ENCODE assay signal across 7 cellular contexts in the genomic region with DNA sequence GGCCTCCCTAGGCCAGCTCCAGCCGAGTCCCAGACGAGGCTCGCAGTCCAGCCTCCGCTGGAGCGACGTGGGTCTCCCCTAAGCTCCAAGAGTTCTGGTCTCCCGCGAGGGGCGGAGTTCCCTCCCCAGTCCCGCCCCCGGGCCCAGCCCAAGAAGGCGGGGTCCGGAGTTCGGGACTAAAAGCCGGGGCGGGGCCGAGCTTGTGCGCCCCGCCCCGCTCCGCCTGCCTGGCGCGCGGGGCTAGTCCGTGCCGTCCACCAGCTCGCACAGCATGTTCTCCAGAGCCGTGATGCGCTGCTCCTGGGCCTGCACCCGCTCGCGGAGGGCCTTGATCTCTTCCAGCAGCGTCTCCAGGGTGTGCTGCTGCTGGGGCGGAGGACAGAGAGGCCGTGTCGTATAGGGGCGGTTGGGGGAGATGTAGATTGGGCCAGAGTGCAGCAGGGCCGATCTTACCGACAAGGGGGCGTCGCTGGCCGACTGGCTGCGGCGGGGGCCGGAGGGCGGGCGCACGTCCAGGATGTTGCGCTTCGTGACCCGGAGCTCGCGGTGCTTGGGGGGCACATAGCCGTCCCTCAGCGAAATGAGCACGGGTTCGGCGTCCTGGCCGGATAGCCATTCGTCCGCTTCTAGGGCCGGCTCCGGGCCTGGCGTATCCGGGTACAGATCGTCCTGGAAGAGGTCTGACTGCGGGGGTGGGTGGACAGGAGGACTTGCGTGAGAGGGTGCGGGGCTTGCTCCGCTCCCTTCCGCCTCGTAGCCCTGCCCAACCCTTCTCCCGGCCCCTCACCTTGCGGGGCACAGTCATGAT. TPM values are rescaled to one million over a fixed set of nuclear protein-coding genes. Genes with fewer than 3 reads are reported as not detected.
DNase-seq lines count a peak whose midpoint lies in the region; ATAC-seq, FAIRE-seq and TF ChIP-seq lines count a peak whose summit lies in the region.

No MANE protein-coding gene starts in this region.

- H3K27me3 Mint-ChIP-seq in activated naive CD8-positive, alpha-beta T cell treated with anti-CD3 and anti-CD28 coated beads, Interleukin-2, amount 50 U/mL, for 24 hours = no peaks in the 10 kb centered on the region

- H3K4me3 ChIP-seq in pancreas (peak overlapping the region; percentile 8 to 42 (median 18)), thymus (ENCODE audit: low read length) (peak overlapping the region; percentile 53)

- H3K27me3 ChIP-seq in pancreas (no peaks in the 10 kb centered on the region), thymus (ENCODE audit: control insufficient read depth, insufficient read depth) (peaks cover 25% of the 10 kb centered on the region)

- no peak for FAIRE-seq in pancreas (lab: Jason Lieb, UNC)

- H3K36me3 ChIP-seq in pancreas (no peaks in the 10 kb centered on the region), thymus (ENCODE audit: control insufficient read depth, insufficient read depth) (no peaks in the 10 kb centered on the region)

- intact Hi-C loops in Right ventricle myocardium inferior (cut with DNase I) (loop anchor here (5.0 to 10.0 kb wide), 2 partner anchors 33 to 319 kb away; a partner anchor contains a TSS), pancreas (cut with DNase I) (no loop called here)

- ATAC-seq in GM18867 (IDR thresholded peaks at IDR 0.05; ENCODE audit: unreplicated experiment) = peak; percentile 66
- peak; percentile 32 for ATAC-seq in HG03565 (IDR thresholded peaks at IDR 0.05; ENCODE audit: unreplicated experiment)
- ATAC-seq in activated naive CD8-positive, alpha-beta T cell treated with anti-CD3 and anti-CD28 coated beads, Interleukin-2, amount 50 U/mL, for 24 hours = peak; percentile 50
- peak; percentile 73 for ATAC-seq in Right ventricle myocardium inferior
- ATAC-seq in pancreas = peak; percentile 72 to 80 (median 78)

- 3 to 4% methylated on average over 63 to 74 of the region's 74 CpGs for WGBS in pancreas, 2 donors
- WGBS in thymus = 2% methylated on average over 74 of the region's 74 CpGs

- H3K36me3 Mint-ChIP-seq in activated naive CD8-positive, alpha-beta T cell treated with anti-CD3 and anti-CD28 coated beads, Interleukin-2, amount 50 U/mL, for 24 hours (ENCODE audit: low read depth) = no peaks in the 10 kb centered on the region

- peak overlapping the region; percentile 80 for H3K4me3 Mint-ChIP-seq in activated naive CD8-positive, alpha-beta T cell treated with anti-CD3 and anti-CD28 coated beads, Interleukin-2, amount 50 U/mL, for 24 hours

- DNase-seq in SW480 (ENCODE audit: low spot score) (peak; percentile 36), Right ventricle myocardium inferior (ENCODE audit: missing footprints) (peak; percentile 93), pancreas (peak; percentile 68 to 90 (median 86))
- peak; percentile 84 for DNase-seq in activated naive CD8-positive, alpha-beta T cell treated with anti-CD3 and anti-CD28 coated beads, Interleukin-2, amount 50 U/mL, for 24 hours

- no peaks in the 10 kb centered on the region for H3K9me3 ChIP-seq in pancreas
- H3K9me3 ChIP-seq in thymus (ENCODE audit: control insufficient read depth) = no peaks in the 10 kb centered on the region

- no peak for TF ChIP-seq CTCF in pancreas (IDR thresholded peaks at IDR 0.05)

- H3K27ac Mint-ChIP-seq in activated naive CD8-positive, alpha-beta T cell treated with anti-CD3 and anti-CD28 coated beads, Interleukin-2, amount 50 U/mL, for 24 hours = peak overlapping the region; percentile 68

- H3K27ac ChIP-seq in pancreas (no peak overlapping the region), thymus (ENCODE audit: low read depth) (no peak overlapping the region)

- peaks cover 45% of the 10 kb centered on the region for H3K4me1 Mint-ChIP-seq in activated naive CD8-positive, alpha-beta T cell treated with anti-CD3 and anti-CD28 coated beads, Interleukin-2, amount 50 U/mL, for 24 hours

- H3K4me1 ChIP-seq in pancreas (peaks cover 15 to 25% (median 25%) of the 10 kb centered on the region in 3 donors), thymus (ENCODE audit: control insufficient read depth, insufficient read depth, low read length) (peaks cover 43% of the 10 kb centered on the region)

- H3K9me3 Mint-ChIP-seq in activated naive CD8-positive, alpha-beta T cell treated with anti-CD3 and anti-CD28 coated beads, Interleukin-2, amount 50 U/mL, for 24 hours = no peaks in the 10 kb centered on the region

RNA-seq across cellular contexts. Expression of a gene that starts 7.0 kb away (rescaled TPM):
- 93.2 TPM for total RNA-seq in Right ventricle myocardium inferior
- 1 to 10 TPM in 1 of 6 donors, under 1 TPM in 5; 0.20 to 1.9 (median 0.53) TPM for total RNA-seq in pancreas
- polyA plus RNA-seq in pancreas = 1 to 10 TPM; 3.7 to 4.4 TPM
- polyA plus RNA-seq in thymus = 17.0 TPM

RNA-seq across cellular contexts. Expression of a gene that starts 22.8 kb away (rescaled TPM):
- total RNA-seq in Right ventricle myocardium inferior = 9.2 TPM
- total RNA-seq in pancreas = 1 to 10 TPM; 1.0 to 5.8 (median 2.8) TPM
- 1 to 10 TPM; 5.0 to 5.8 TPM for polyA plus RNA-seq in pancreas
- polyA plus RNA-seq in thymus = 2.2 TPM

RNA-seq across cellular contexts. Expression of a gene that starts 26.2 kb away (rescaled TPM):
- total RNA-seq in Right ventricle myocardium inferior (33.0 TPM), pancreas (10 to 100 TPM; 15.1 to 24.1 (median 18.0) TPM)
- polyA plus RNA-seq in pancreas (10 to 100 TPM; 26.4 to 27.6 TPM), thymus (33.7 TPM)

RNA-seq across cellular contexts. Expression of a gene that starts 47.2 kb away (rescaled TPM):
- total RNA-seq in Right ventricle myocardium inferior = 38.8 TPM
- 10 to 100 TPM; 16.5 to 45.4 (median 21.5) TPM for total RNA-seq in pancreas
- polyA plus RNA-seq in pancreas = 100 to 1,000 TPM; 120 to 176 TPM
- polyA plus RNA-seq in thymus = 98.2 TPM

RNA-seq across cellular contexts. Expression of a gene that starts 48.9 kb away (rescaled TPM):
- 7.1 TPM for total RNA-seq in Right ventricle myocardium inferior
- total RNA-seq in pancreas = 1 to 10 TPM; 4.6 to 9.6 (median 6.5) TPM
- 10 to 100 TPM in 1 of 2 donors, 1 to 10 TPM in 1; 3.9 to 10.6 TPM for polyA plus RNA-seq in pancreas
- polyA plus RNA-seq in thymus = 7.8 TPM

Comparison
In these comparisons a context has a peak if more than half of its experiments do, and no peak if none do; other contexts are left out.
1. DNase-seq: peak in every context shown above with its lines; median percentile 93 in Right ventricle myocardium inferior; 86 in pancreas; 84 in activated naive CD8-positive, alpha-beta T cell treated with anti-CD3 and anti-CD28 coated beads, Interleukin-2, amount 50 U/mL, for 24 hours; 36 in SW480.
2. RNA of a gene that starts 7.0 kb away (total RNA-seq): 93.2 TPM in Right ventricle myocardium inferior (single experiment); 0.20 to 1.9 TPM in pancreas; every median in the first group is over 10 times any median in the second.
3. Peak in every context shown above with its lines, with median percentiles within 50 percentile points of each other: ATAC-seq.